10 cellular contexts compared by ENCODE assay signal in the genomic region with DNA sequence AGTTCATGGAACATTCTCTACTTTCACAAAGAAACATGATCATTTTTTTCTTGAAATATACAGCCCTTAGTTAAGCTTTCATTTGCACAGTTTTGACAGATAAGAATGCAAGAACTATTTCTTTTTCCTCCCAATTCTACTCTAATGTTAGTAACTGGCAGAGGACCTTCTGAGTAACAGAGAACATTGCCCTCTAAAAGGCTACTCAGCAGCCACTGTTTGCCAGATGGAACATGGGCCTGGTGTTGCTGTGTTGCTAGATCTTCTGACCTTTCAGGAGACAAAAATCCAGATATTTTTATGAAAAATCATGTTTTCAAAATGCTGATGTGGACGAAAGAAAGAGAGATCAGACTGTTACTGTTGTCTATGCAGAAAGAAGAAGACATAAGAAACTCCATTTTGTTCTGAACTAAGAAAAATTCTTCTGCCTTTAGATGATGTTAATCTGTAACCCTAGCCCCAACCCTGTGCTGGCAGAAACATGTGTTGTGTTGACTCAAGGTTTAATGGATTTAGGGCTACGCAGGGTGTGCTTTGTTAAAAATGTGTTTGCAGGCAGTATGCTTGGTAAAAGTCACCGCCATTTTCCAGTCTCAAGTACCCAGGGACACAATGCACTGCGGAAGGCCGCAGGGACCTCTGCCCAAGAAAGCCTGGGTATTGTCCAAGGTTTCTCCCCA. TPM values are rescaled to one million over a fixed set of nuclear protein-coding genes. Genes with fewer than 3 reads are reported as not detected.
A peak's percentile ranks its signal among the peaks of the same experiment; 100 is the strongest.
DNase-seq lines count a peak whose midpoint lies in the region; ATAC-seq, FAIRE-seq and TF ChIP-seq lines count a peak whose summit lies in the region.
"Had no signal": no experiment of that assay in that cellular context is flagged by ENCODE, and none has a peak within 500 bp of the region (broad histone marks: within the 10 kb centered on the region; RNA-seq: fewer than 3 reads in every experiment).

No MANE protein-coding gene starts in this region.

- peaks cover 41% of the 10 kb centered on the region for H3K4me1 Mint-ChIP-seq in progenitor cell of endocrine pancreas (ENCODE audit: low read depth)

- no peak overlapping the region for H3K9ac ChIP-seq in HUES48 (ENCODE audit: low read depth, low read length)
- H3K9ac ChIP-seq: parathyroid adenoma had no signal

- H3K27me3 ChIP-seq in HUES48 (ENCODE audit: control insufficient read depth, insufficient read depth, low read length) (no peaks in the 10 kb centered on the region), SJSA1 (replicated peaks) (no peaks in the 10 kb centered on the region), esophagus squamous epithelium (no peaks in the 10 kb centered on the region), small intestine (ENCODE audit: control insufficient read depth in 2 of 2, insufficient read depth in 2 of 2, low read length in 2 of 2) (no peaks in the 10 kb centered on the region)
- H3K27me3 ChIP-seq: MG63 had no signal

- TF ChIP-seq POLR2A in esophagus squamous epithelium (IDR thresholded peaks at IDR 0.05) = no peak

- WGBS in esophagus squamous epithelium, 2 donors = 65 to 69% methylated on average over 2 to 5 of the region's 5 CpGs
- WGBS in small intestine, 3 donors = 66 to 86% (median 67%) methylated on average over 5 of the region's 5 CpGs

- H3K36me3 Mint-ChIP-seq in progenitor cell of endocrine pancreas (ENCODE audit: insufficient read depth) = peaks cover 17% of the 10 kb centered on the region

- no peaks in the 10 kb centered on the region for H3K27me3 Mint-ChIP-seq in progenitor cell of endocrine pancreas

- no peak for FAIRE-seq in small intestine (lab: Jason Lieb, UNC)

- DNase-seq in SJSA1 (ENCODE audit: low read depth in 1 of 2, low spot score in 2 of 2) (no peak), esophagus squamous epithelium (lab: John Stamatoyannopoulos, UW) (no peak), progenitor cell of endocrine pancreas (ENCODE audit: low spot score, unreplicated experiment) (no peak), small intestine (no peak), NCI-H2029 (lab: John Stamatoyannopoulos, UW) (no peak)

- H3K4me3 Mint-ChIP-seq in progenitor cell of endocrine pancreas (ENCODE audit: low read depth) = peak overlapping the region; percentile 65

- H3K9me3 ChIP-seq in HUES48 (ENCODE audit: control insufficient read depth, insufficient read depth, low read length) = peaks cover 32% of the 10 kb centered on the region
- H3K9me3 ChIP-seq in SJSA1 (replicated peaks) = peaks cover 6% of the 10 kb centered on the region
- H3K9me3 ChIP-seq in esophagus squamous epithelium = peaks cover 0 to 21% (median 8%) of the 10 kb centered on the region in 3 donors
- no peaks in the 10 kb centered on the region for H3K9me3 ChIP-seq in small intestine (ENCODE audit: control insufficient read depth, low read depth)

- intact Hi-C loops in esophagus squamous epithelium (cut with DNase I) = no loop called here

- H3K4me1 ChIP-seq in HUES48 (ENCODE audit: control insufficient read depth, insufficient read depth, low read length) = peaks cover 18% of the 10 kb centered on the region
- peaks cover 41% of the 10 kb centered on the region for H3K4me1 ChIP-seq in SJSA1 (replicated peaks)
- peaks cover 38 to 50% (median 38%) of the 10 kb centered on the region in 3 donors for H3K4me1 ChIP-seq in esophagus squamous epithelium
- H3K4me1 ChIP-seq in small intestine (ENCODE audit: control insufficient read depth in 2 of 2, insufficient read depth in 1 of 2, low read depth in 1 of 2, low read length in 1 of 2) = peaks cover 0 to 10% of the 10 kb centered on the region in 2 donors
- H3K4me1 ChIP-seq: parathyroid adenoma had no signal

- H3K27ac ChIP-seq in HUES48 (ENCODE audit: low read depth, low read length) (peak overlapping the region; percentile 79), SJSA1 (peak overlapping the region; percentile 72), esophagus squamous epithelium (peak overlapping the region in 3 of 4 donors; percentile 46 to 92 (median 88)), small intestine (ENCODE audit: low read depth in 1 of 2, low read length in 1 of 2) (no peak overlapping the region)
- H3K27ac ChIP-seq: parathyroid adenoma had no signal

- H3K36me3 ChIP-seq in HUES48 (ENCODE audit: control insufficient read depth, insufficient read depth, low read length) (peaks cover 19% of the 10 kb centered on the region), SJSA1 (peaks cover 23% of the 10 kb centered on the region), esophagus squamous epithelium (peaks cover 0 to 10% (median 0%) of the 10 kb centered on the region in 3 donors), small intestine (ENCODE audit: control insufficient read depth in 2 of 2, insufficient read depth in 2 of 2, low read length in 2 of 2) (no peaks in the 10 kb centered on the region)

- peak overlapping the region; percentile 84 for H3K27ac Mint-ChIP-seq in progenitor cell of endocrine pancreas

- H3K4me3 ChIP-seq in HUES48 (ENCODE audit: low read depth, low read length) (no peak overlapping the region), SJSA1 (no peak overlapping the region), esophagus squamous epithelium (no peak overlapping the region), small intestine (ENCODE audit: low read depth in 1 of 2, low read length in 2 of 2) (no peak overlapping the region)
- H3K4me3 ChIP-seq: MG63 had no signal

- ATAC-seq in HG03342 (IDR thresholded peaks at IDR 0.05; ENCODE audit: unreplicated experiment) (no peak), HG02798 (IDR thresholded peaks at IDR 0.05; ENCODE audit: poor library complexity, unreplicated experiment) (no peak)

- H3K9me3 Mint-ChIP-seq in progenitor cell of endocrine pancreas (ENCODE audit: low read depth) = peaks cover 9% of the 10 kb centered on the region

- TF ChIP-seq CTCF in esophagus squamous epithelium (IDR thresholded peaks at IDR 0.05) (no peak), progenitor cell of endocrine pancreas (IDR thresholded peaks at IDR 0.05; ENCODE audit: unreplicated experiment) (no peak)

RNA-seq across cellular contexts. Expression of a gene that starts 2.9 kb away (rescaled TPM):
- total RNA-seq in SJSA1 (2014; rRNA removed; shearing (Covaris generic)) = 282 and 448 TPM in 2 replicates
- total RNA-seq in esophagus squamous epithelium = 100 to 1,000 TPM; 141 to 247 (median 175) TPM
- total RNA-seq in progenitor cell of endocrine pancreas = 258 and 264 TPM in 2 replicates
- polyA plus RNA-seq in small intestine = 100 to 1,000 TPM; 125 to 233 (median 190) TPM

Comparison
In these comparisons a context has a peak if more than half of its experiments do, and no peak if none do; other contexts are left out.
1. H3K27ac ChIP-seq: peak in HUES48 (single experiment), SJSA1 (single experiment) and esophagus squamous epithelium (3 of 4); none in small intestine (0 of 2).